Comparison of ENCODE assay signal across 21 cellular contexts in genomic region chr22:19832476-19833108, GRCh38. TPM values are rescaled to one million over a fixed set of nuclear protein-coding genes. Genes with fewer than 3 reads are reported as not detected.
DNase-seq lines count a peak whose midpoint lies in the region; ATAC-seq and TF ChIP-seq lines count a peak whose summit lies in the region.
"Had no signal": no experiment of that assay in that cellular context is flagged by ENCODE, and none has a peak within 500 bp of the region (broad histone marks: within the 10 kb centered on the region; RNA-seq: fewer than 3 reads in every experiment).

No MANE protein-coding gene starts in this region.

- H3K27me3 Mint-ChIP-seq in activated CD4-positive, alpha-beta T cell treated with anti-CD3 and anti-CD28 coated beads, Interleukin-2, amount 10 ng/mL, durations not matched to agents 7 days and 5 days = no peaks in the 10 kb centered on the region
- H3K27me3 Mint-ChIP-seq in activated CD4-positive, alpha-beta T cell treated with anti-CD3 and anti-CD28 coated beads for 36 hours = no peaks in the 10 kb centered on the region
- no peaks in the 10 kb centered on the region for H3K27me3 Mint-ChIP-seq in endodermal cell (ENCODE audit: insufficient read depth)
- H3K27me3 Mint-ChIP-seq in stimulated activated naive B cell treated with anti-CD40 and anti-IgM and Interleukin-4, amounts not matched to agents 10 μg/mL and 1 μg/mL and 100 μg/mL, for 72 hours = no peaks in the 10 kb centered on the region
- H3K27me3 Mint-ChIP-seq: CD8-positive, alpha-beta memory T cell; IgD-negative memory B cell; stimulated activated naive CD8-positive, alpha-beta T cell treated with anti-CD3 and anti-CD28 coated beads, Interleukin-15, amount 100 ng/mL, for 72 hours had no signal

- CTCF ChIA-PET in activated CD4-positive, alpha-beta T cell treated with anti-CD3 and anti-CD28 coated beads, Interleukin-2, amount 10 ng/mL, durations not matched to agents 7 days and 5 days (lab: Charles Lee) = interaction anchor here (0.8 to 1.1 kb wide), 3 partner anchors 10 to 102 kb away, joined by 3 read pairs; no protein-coding TSS in a partner anchor
- CTCF ChIA-PET in activated CD4-positive, alpha-beta T cell treated with anti-CD3 and anti-CD28 coated beads for 36 hours (lab: Charles Lee) = no interaction called here

- no peak overlapping the region for H3K9ac ChIP-seq in endodermal cell (ENCODE audit: extremely low read depth, low read length, poor library complexity, severe bottlenecking)

- DNase-seq in activated CD4-positive, alpha-beta T cell treated with anti-CD3 and anti-CD28 coated beads, Interleukin-2, amount 10 ng/mL, durations not matched to agents 7 days and 5 days = peak; percentile 2
- no peak for DNase-seq in activated CD4-positive, alpha-beta T cell treated with anti-CD3 and anti-CD28 coated beads for 36 hours
- peak; percentile 30 for DNase-seq in MV-4-11 (lab: John Stamatoyannopoulos, UW)
- DNase-seq in endodermal cell = peak; percentile 36
- DNase-seq in stimulated activated naive B cell treated with anti-CD40 and anti-IgM and Interleukin-4, amounts not matched to agents 10 μg/mL and 1 μg/mL and 100 μg/mL, for 72 hours = no peak
- DNase-seq in NCI-H524 treated with DMSO at 0.1 percent for 48 hours (lab: John Stamatoyannopoulos, UW) = no peak
- DNase-seq in HK-2 (ENCODE audit: unreplicated experiment) = no peak
- DNase-seq: activated effector memory CD4-positive, alpha-beta T cell treated with Interleukin-2 at 50 U/mL for 16 hours; amniotic stem cell; caudate nucleus; CD8-positive, alpha-beta memory T cell; effector CD4-positive, alpha-beta T cell; EL; heart right ventricle; HFFc6; kidney; NCI-H1092 treated with DMSO at 0.1 percent for 48 hours; RPMI8226; stimulated activated naive CD8-positive, alpha-beta T cell treated with anti-CD3 and anti-CD28 coated beads, Interleukin-15, amount 100 ng/mL, for 72 hours had no signal

- no peaks in the 10 kb centered on the region for H3K9me3 ChIP-seq in endodermal cell (ENCODE audit: control insufficient read depth, low read length)
- H3K9me3 ChIP-seq: heart right ventricle had no signal

- no peak overlapping the region for H3K4me3 Mint-ChIP-seq in activated CD4-positive, alpha-beta T cell treated with anti-CD3 and anti-CD28 coated beads, Interleukin-2, amount 10 ng/mL, durations not matched to agents 7 days and 5 days
- no peak overlapping the region for H3K4me3 Mint-ChIP-seq in activated CD4-positive, alpha-beta T cell treated with anti-CD3 and anti-CD28 coated beads for 36 hours
- no peak overlapping the region for H3K4me3 Mint-ChIP-seq in endodermal cell
- H3K4me3 Mint-ChIP-seq in stimulated activated naive B cell treated with anti-CD40 and anti-IgM and Interleukin-4, amounts not matched to agents 10 μg/mL and 1 μg/mL and 100 μg/mL, for 72 hours = no peak overlapping the region
- H3K4me3 Mint-ChIP-seq: CD8-positive, alpha-beta memory T cell; HFFc6; IgD-negative memory B cell; stimulated activated naive CD8-positive, alpha-beta T cell treated with anti-CD3 and anti-CD28 coated beads, Interleukin-15, amount 100 ng/mL, for 72 hours had no signal

- H3K27ac Mint-ChIP-seq in activated CD4-positive, alpha-beta T cell treated with anti-CD3 and anti-CD28 coated beads, Interleukin-2, amount 10 ng/mL, durations not matched to agents 7 days and 5 days = no peak overlapping the region
- H3K27ac Mint-ChIP-seq in activated CD4-positive, alpha-beta T cell treated with anti-CD3 and anti-CD28 coated beads for 36 hours = no peak overlapping the region
- no peak overlapping the region for H3K27ac Mint-ChIP-seq in endodermal cell
- H3K27ac Mint-ChIP-seq in stimulated activated naive B cell treated with anti-CD40 and anti-IgM and Interleukin-4, amounts not matched to agents 10 μg/mL and 1 μg/mL and 100 μg/mL, for 72 hours = peak overlapping the region; percentile 37
- H3K27ac Mint-ChIP-seq: HFFc6; IgD-negative memory B cell; stimulated activated naive CD8-positive, alpha-beta T cell treated with anti-CD3 and anti-CD28 coated beads, Interleukin-15, amount 100 ng/mL, for 72 hours had no signal

- H3K9me3 Mint-ChIP-seq in activated CD4-positive, alpha-beta T cell treated with anti-CD3 and anti-CD28 coated beads, Interleukin-2, amount 10 ng/mL, durations not matched to agents 7 days and 5 days = no peaks in the 10 kb centered on the region
- no peaks in the 10 kb centered on the region for H3K9me3 Mint-ChIP-seq in activated CD4-positive, alpha-beta T cell treated with anti-CD3 and anti-CD28 coated beads for 36 hours (ENCODE audit: low read depth)
- H3K9me3 Mint-ChIP-seq in endodermal cell = no peaks in the 10 kb centered on the region
- no peaks in the 10 kb centered on the region for H3K9me3 Mint-ChIP-seq in stimulated activated naive B cell treated with anti-CD40 and anti-IgM and Interleukin-4, amounts not matched to agents 10 μg/mL and 1 μg/mL and 100 μg/mL, for 72 hours
- H3K9me3 Mint-ChIP-seq: CD8-positive, alpha-beta memory T cell; HFFc6; IgD-negative memory B cell; stimulated activated naive CD8-positive, alpha-beta T cell treated with anti-CD3 and anti-CD28 coated beads, Interleukin-15, amount 100 ng/mL, for 72 hours had no signal

- TF ChIP-seq CTCF in endodermal cell (conservative IDR thresholded peaks at IDR 0.05) = no peak

- no peak overlapping the region for H3K27ac ChIP-seq in endodermal cell (ENCODE audit: low read depth, low read length)
- H3K27ac ChIP-seq: heart right ventricle had no signal

- no peaks in the 10 kb centered on the region for H3K4me1 ChIP-seq in endodermal cell (ENCODE audit: control insufficient read depth, insufficient read depth, low read length)
- H3K4me1 ChIP-seq: heart right ventricle had no signal

- H3K36me3 Mint-ChIP-seq in activated CD4-positive, alpha-beta T cell treated with anti-CD3 and anti-CD28 coated beads, Interleukin-2, amount 10 ng/mL, durations not matched to agents 7 days and 5 days (ENCODE audit: low read depth) = no peaks in the 10 kb centered on the region
- H3K36me3 Mint-ChIP-seq in activated CD4-positive, alpha-beta T cell treated with anti-CD3 and anti-CD28 coated beads for 36 hours (ENCODE audit: low read depth) = peaks cover 2% of the 10 kb centered on the region
- H3K36me3 Mint-ChIP-seq in endodermal cell (ENCODE audit: low read depth) = no peaks in the 10 kb centered on the region
- H3K36me3 Mint-ChIP-seq in stimulated activated naive B cell treated with anti-CD40 and anti-IgM and Interleukin-4, amounts not matched to agents 10 μg/mL and 1 μg/mL and 100 μg/mL, for 72 hours = peaks cover 2 to 4% of the 10 kb centered on the region in 2 donors
- H3K36me3 Mint-ChIP-seq: CD8-positive, alpha-beta memory T cell had no signal

- no peaks in the 10 kb centered on the region for H3K36me3 ChIP-seq in endodermal cell (ENCODE audit: control insufficient read depth, insufficient read depth, low read length)
- H3K36me3 ChIP-seq: heart right ventricle had no signal

- POLR2A ChIA-PET in activated CD4-positive, alpha-beta T cell treated with anti-CD3 and anti-CD28 coated beads, Interleukin-2, amount 10 ng/mL, durations not matched to agents 7 days and 5 days (lab: Charles Lee) = interaction anchor here (0.7 kb wide), 1 partner anchor 23 kb away, joined by 3 read pairs; no protein-coding TSS in a partner anchor
- POLR2A ChIA-PET in activated CD4-positive, alpha-beta T cell treated with anti-CD3 and anti-CD28 coated beads for 36 hours (lab: Charles Lee) = interaction anchor here (0.7 kb wide), 1 partner anchor 165 kb away, joined by 3 read pairs; no protein-coding TSS in a partner anchor

- H3K4me1 Mint-ChIP-seq in activated CD4-positive, alpha-beta T cell treated with anti-CD3 and anti-CD28 coated beads, Interleukin-2, amount 10 ng/mL, durations not matched to agents 7 days and 5 days = peaks cover 7% of the 10 kb centered on the region
- H3K4me1 Mint-ChIP-seq in activated CD4-positive, alpha-beta T cell treated with anti-CD3 and anti-CD28 coated beads for 36 hours = peaks cover 30% of the 10 kb centered on the region
- no peaks in the 10 kb centered on the region for H3K4me1 Mint-ChIP-seq in endodermal cell
- peaks cover 7 to 19% of the 10 kb centered on the region in 2 donors for H3K4me1 Mint-ChIP-seq in stimulated activated naive B cell treated with anti-CD40 and anti-IgM and Interleukin-4, amounts not matched to agents 10 μg/mL and 1 μg/mL and 100 μg/mL, for 72 hours

- whole genome bisulfite sequencing in endodermal cell (ENCODE audit: insufficient coverage in 1 of 2, insufficient read length in 1 of 2), 2 experiments = 91 to 100% methylated on average over 2 to 7 of the region's 7 CpGs

- intact Hi-C loops in activated CD4-positive, alpha-beta T cell treated with anti-CD3 and anti-CD28 coated beads for 36 hours (cut with DNase I, micrococcal nuclease) = no loop called here

- no peaks in the 10 kb centered on the region for H3K27me3 ChIP-seq in endodermal cell (ENCODE audit: control insufficient read depth, insufficient read depth, low read length, poor library complexity, severe bottlenecking)
- H3K27me3 ChIP-seq: heart right ventricle had no signal

- no peak for ATAC-seq in activated CD4-positive, alpha-beta T cell treated with anti-CD3 and anti-CD28 coated beads for 36 hours
- peak; percentile 71 to 82 for ATAC-seq in stimulated activated naive B cell treated with anti-CD40 and anti-IgM and Interleukin-4, amounts not matched to agents 10 μg/mL and 1 μg/mL and 100 μg/mL, for 72 hours (replicated peaks)
- ATAC-seq in HG02588 (IDR thresholded peaks at IDR 0.05; ENCODE audit: unreplicated experiment) = no peak
- ATAC-seq: heart right ventricle; stimulated activated naive CD8-positive, alpha-beta T cell treated with anti-CD3 and anti-CD28 coated beads, Interleukin-15, amount 100 ng/mL, for 72 hours had no signal

- H3K4me3 ChIP-seq in endodermal cell (ENCODE audit: low read length) = no peak overlapping the region
- H3K4me3 ChIP-seq: heart right ventricle had no signal

RNA-seq across cellular contexts. Expression of gene GNB1L, which starts 22.1 kb away (rescaled TPM):
- 1 to 10 TPM; 5.3 to 7.3 TPM for total RNA-seq in activated CD4-positive, alpha-beta T cell treated with anti-CD3 and anti-CD28 coated beads, Interleukin-2, amount 10 ng/mL, durations not matched to agents 7 days and 5 days
- total RNA-seq in activated CD4-positive, alpha-beta T cell treated with anti-CD3 and anti-CD28 coated beads for 36 hours = 10 to 100 TPM in 1 of 2 experiments, 1 to 10 TPM in 1; 7.6 to 12.4 TPM
- 10 to 100 TPM in 1 of 2 donors, 1 to 10 TPM in 1; 9.5 to 12.2 TPM for total RNA-seq in endodermal cell
- polyA plus RNA-seq in endodermal cell (2013, experiment 1 of 2) = 10.1 TPM
- polyA plus RNA-seq in endodermal cell (2013, experiment 2 of 2) = 7.7 TPM

RNA-seq across cellular contexts. Expression of gene RTL10, which starts 22.1 kb away (rescaled TPM):
- total RNA-seq in activated CD4-positive, alpha-beta T cell treated with anti-CD3 and anti-CD28 coated beads, Interleukin-2, amount 10 ng/mL, durations not matched to agents 7 days and 5 days = 10 to 100 TPM; 21.4 to 21.5 TPM
- total RNA-seq in activated CD4-positive, alpha-beta T cell treated with anti-CD3 and anti-CD28 coated beads for 36 hours = 10 to 100 TPM; 14.9 to 15.6 TPM
- 10 to 100 TPM; 20.6 to 22.2 TPM for total RNA-seq in endodermal cell
- 12.4 TPM for polyA plus RNA-seq in endodermal cell (2013, experiment 1 of 2)
- polyA plus RNA-seq in endodermal cell (2013, experiment 2 of 2) = 12.1 TPM

Comparison
In these comparisons a context has a peak if more than half of its experiments do, and no peak if none do; other contexts are left out.
1. DNase-seq: peak in activated CD4-positive, alpha-beta T cell treated with anti-CD3 and anti-CD28 coated beads, Interleukin-2, amount 10 ng/mL, durations not matched to agents 7 days and 5 days (single experiment), MV-4-11 (single experiment) and endodermal cell (single experiment); none in activated CD4-positive, alpha-beta T cell treated with anti-CD3 and anti-CD28 coated beads for 36 hours (single experiment), stimulated activated naive B cell treated with anti-CD40 and anti-IgM and Interleukin-4, amounts not matched to agents 10 μg/mL and 1 μg/mL and 100 μg/mL, for 72 hours (single experiment), NCI-H524 treated with DMSO at 0.1 percent for 48 hours (single experiment) and HK-2 (single experiment).
2. ATAC-seq: peak in stimulated activated naive B cell treated with anti-CD40 and anti-IgM and Interleukin-4, amounts not matched to agents 10 μg/mL and 1 μg/mL and 100 μg/mL, for 72 hours (2 of 2); none in activated CD4-positive, alpha-beta T cell treated with anti-CD3 and anti-CD28 coated beads for 36 hours (single experiment) and HG02588 (single experiment).